18 cellular contexts compared by ENCODE assay signal in the genomic region with DNA sequence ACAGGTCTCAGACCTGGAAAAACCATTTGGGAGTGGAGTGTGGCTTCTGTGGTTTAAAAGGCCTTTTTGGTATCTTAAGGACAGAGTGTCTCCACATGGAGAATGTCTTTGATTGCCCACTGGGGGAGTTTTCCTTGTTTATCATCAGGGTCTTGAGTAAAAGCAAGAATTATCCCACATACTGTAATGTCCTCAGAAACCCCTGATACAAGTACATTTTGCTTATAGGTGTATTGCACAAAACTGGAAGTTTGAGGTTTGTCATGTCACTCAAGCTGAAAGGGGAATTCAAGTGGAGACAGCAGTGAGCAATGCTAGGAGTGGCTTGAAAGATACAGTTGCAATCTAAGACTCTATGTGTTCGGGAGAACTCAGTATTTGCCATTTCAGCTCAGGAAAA.
DNase-seq lines count a peak whose midpoint lies in the region; ATAC-seq and TF ChIP-seq lines count a peak whose summit lies in the region.
"Had no signal": no experiment of that assay in that cellular context is flagged by ENCODE, and none has a peak within 500 bp of the region (broad histone marks: within the 10 kb centered on the region; RNA-seq: fewer than 3 reads in every experiment).

No MANE protein-coding gene starts in this region.

- H3K36me3 Mint-ChIP-seq in MCF 10A (ENCODE audit: insufficient read depth, unreplicated experiment) = no peaks in the 10 kb centered on the region

- no peaks in the 10 kb centered on the region for H3K9me3 Mint-ChIP-seq in MCF 10A (ENCODE audit: unreplicated experiment)
- H3K9me3 Mint-ChIP-seq: activated CD4-positive, alpha-beta T cell treated with anti-CD3 and anti-CD28 coated beads, Interleukin-2, amount 10 ng/mL, durations not matched to agents 7 days and 5 days had no signal

- no TSS peak for BruUV-seq in MCF 10A (replicated peaks; lab: Mats Ljungman, UMichigan)

- H3K4me3 Mint-ChIP-seq in MCF 10A (ENCODE audit: unreplicated experiment) = no peak overlapping the region
- H3K4me3 Mint-ChIP-seq: activated CD4-positive, alpha-beta T cell treated with anti-CD3 and anti-CD28 coated beads, Interleukin-2, amount 10 ng/mL, durations not matched to agents 7 days and 5 days had no signal

- H3K27ac ChIP-seq in breast epithelium (no peak overlapping the region), lower lobe of right lung (no peak overlapping the region)
- H3K27ac ChIP-seq: A549, testis had no signal

- no peak for ATAC-seq in lower lobe of right lung
- ATAC-seq: A549 had no signal

- peaks cover 20% of the 10 kb centered on the region for H3K4me1 Mint-ChIP-seq in MCF 10A (ENCODE audit: insufficient read depth, unreplicated experiment)
- H3K4me1 Mint-ChIP-seq: activated CD4-positive, alpha-beta T cell treated with anti-CD3 and anti-CD28 coated beads, Interleukin-2, amount 10 ng/mL, durations not matched to agents 7 days and 5 days had no signal

- H3K27me3 Mint-ChIP-seq in MCF 10A (ENCODE audit: insufficient read depth, unreplicated experiment) = no peaks in the 10 kb centered on the region

- no peak overlapping the region for H3K4me3 ChIP-seq in breast epithelium
- no peak overlapping the region for H3K4me3 ChIP-seq in epithelial cell of esophagus (ENCODE audit: low read length)
- H3K4me3 ChIP-seq in lower lobe of right lung = no peak overlapping the region
- H3K4me3 ChIP-seq: A549, testis had no signal

- H3K27me3 ChIP-seq in breast epithelium (no peaks in the 10 kb centered on the region), lower lobe of right lung (ENCODE audit: low read depth) (no peaks in the 10 kb centered on the region)
- H3K27me3 ChIP-seq: testis had no signal

- TF ChIP-seq CTCF in MCF 10A (IDR thresholded peaks at IDR 0.05; ENCODE audit: unreplicated experiment) (no peak), breast epithelium (IDR thresholded peaks at IDR 0.05) (no peak), epithelial cell of esophagus (IDR thresholded peaks at IDR 0.05; ENCODE audit: insufficient read depth, low read depth, low read length, missing control alignments) (no peak), lower lobe of right lung (IDR thresholded peaks at IDR 0.05) (no peak)

- H3K9me3 ChIP-seq in breast epithelium (no peaks in the 10 kb centered on the region), lower lobe of right lung (no peaks in the 10 kb centered on the region)
- H3K9me3 ChIP-seq: A549, testis had no signal

- CTCF ChIA-PET in MCF 10A (lab: Yijun Ruan, JAX) = interaction anchor here (0.7 to 14.4 kb wide), 6 partner anchors 11 to 232 kb away, joined by 3 to 318 read pairs (median 5); no protein-coding TSS in a partner anchor

- intact Hi-C loops in MCF 10A (cut with micrococcal nuclease) = no loop called here
- intact Hi-C loops in breast epithelium (cut with DNase I; ENCODE audit: low total_unique reads) = no loop called here
- intact Hi-C loops in lower lobe of right lung (cut with DNase I) = no loop called here

- no peak for TF ChIP-seq POLR2A in breast epithelium (IDR thresholded peaks at IDR 0.05)

- DNase-seq in MCF 10A (ENCODE audit: unreplicated experiment) (peak; percentile 38), breast epithelium (ENCODE audit: low spot score in 2 of 2) (no peak), NCI-H226 (peak; percentile 24), epithelial cell of esophagus (ENCODE audit: low read depth) (peak; percentile 87), iPS-NIHi11 (ENCODE audit: low spot score) (no peak), lower lobe of right lung (no peak), AG08396 (ENCODE audit: low spot score) (no peak)
- no peak for DNase-seq in activated CD8-positive, alpha-beta memory T cell treated with anti-CD3 and anti-CD28 coated beads, Interleukin-2, amount 50 U/mL, for 48 hours
- DNase-seq: activated CD4-positive, alpha-beta T cell treated with anti-CD3 and anti-CD28 coated beads, Interleukin-2, amount 10 ng/mL, durations not matched to agents 7 days and 5 days; activated naive CD4-positive, alpha-beta T cell; C1 segment of cervical spinal cord; DMS153; GOT3; islet precursor cell; NCI-H2171 treated with DMSO at 0.1 percent for 48 hours; NK-92 treated with Interleukin-12 subunit alpha and Interleukin-12 subunit beta, amount 100 ng/mL, for 24 hours; testis had no signal

- H3K27ac Mint-ChIP-seq in MCF 10A (ENCODE audit: low read depth, unreplicated experiment) = no peak overlapping the region
- H3K27ac Mint-ChIP-seq: activated CD4-positive, alpha-beta T cell treated with anti-CD3 and anti-CD28 coated beads, Interleukin-2, amount 10 ng/mL, durations not matched to agents 7 days and 5 days had no signal

- H3K4me1 ChIP-seq in breast epithelium (peaks cover 0 to 4% of the 10 kb centered on the region in 2 donors), lower lobe of right lung (no peaks in the 10 kb centered on the region)
- H3K4me1 ChIP-seq: A549, testis had no signal

- POLR2A ChIA-PET in MCF 10A (lab: Yijun Ruan, JAX) = interaction anchor here (0.5 to 3.3 kb wide), 7 partner anchors 10 to 417 kb away, joined by 3 to 23 read pairs (median 8); partner anchors contain the start of gene GRAMD2B

- H3K36me3 ChIP-seq in breast epithelium = no peaks in the 10 kb centered on the region
- H3K36me3 ChIP-seq in lower lobe of right lung = no peaks in the 10 kb centered on the region

Comparison
In these comparisons a context has a peak if more than half of its experiments do, and no peak if none do; other contexts are left out.
1. DNase-seq: peak in MCF 10A (single experiment), NCI-H226 (single experiment) and epithelial cell of esophagus (single experiment); none in breast epithelium (0 of 2), iPS-NIHi11 (single experiment), lower lobe of right lung (single experiment), activated CD8-positive, alpha-beta memory T cell treated with anti-CD3 and anti-CD28 coated beads, Interleukin-2, amount 50 U/mL, for 48 hours (single experiment) and AG08396 (single experiment).